ENCODE assay signal across 8 cellular contexts in the genomic region with DNA sequence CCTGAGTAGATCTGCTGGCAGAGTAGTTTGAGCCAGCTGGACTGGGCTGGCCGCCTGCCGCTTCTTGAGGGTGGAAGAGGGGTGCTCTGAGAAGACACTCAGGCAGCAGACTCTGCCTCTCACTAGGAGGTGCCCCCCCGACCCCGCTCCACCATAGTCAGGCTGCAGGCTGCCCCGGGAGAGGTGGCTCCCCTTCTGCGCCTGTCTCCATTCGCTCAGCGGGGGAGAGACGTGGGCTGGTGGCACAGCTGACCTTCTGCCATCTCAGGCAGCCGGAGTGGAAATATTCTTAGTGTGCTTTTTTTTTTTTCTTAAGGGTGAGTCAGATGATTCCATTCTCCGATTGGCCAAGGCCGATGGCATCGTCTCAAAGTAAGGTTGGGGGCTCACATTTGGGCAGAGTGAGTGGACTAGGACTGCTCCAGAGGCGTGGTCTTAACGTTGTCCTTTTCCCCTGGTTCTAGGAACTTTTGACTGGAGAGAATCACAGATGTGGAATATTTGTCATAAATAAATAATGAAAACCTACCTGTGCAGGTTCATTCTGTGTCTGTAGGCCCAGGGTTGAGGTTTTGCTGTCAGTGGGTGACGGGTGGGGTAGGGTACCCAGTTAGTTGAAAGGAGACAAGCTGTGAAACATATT. TPM values are rescaled to one million over a fixed set of nuclear protein-coding genes. Genes with fewer than 3 reads are reported as not detected.
DNase-seq lines count a peak whose midpoint lies in the region.

No MANE protein-coding gene starts in this region.

- H3K36me3 ChIP-seq in iPS-20b (ENCODE audit: insufficient read depth, low read depth, low read length), result peaks cover 32% of the 10 kb centered on the region
- H3K36me3 ChIP-seq in stomach smooth muscle (ENCODE audit: control insufficient read depth in 2 of 2, insufficient read depth in 2 of 2, low read length in 2 of 2), result peaks cover 15 to 29% of the 10 kb centered on the region in 2 donors

- peak overlapping the region; percentile 86 for H3K27ac ChIP-seq in iPS-20b (ENCODE audit: low read length)
- H3K27ac ChIP-seq in stomach smooth muscle (ENCODE audit: low read length), result no peak overlapping the region

- no peaks in the 10 kb centered on the region for H3K27me3 Mint-ChIP-seq in activated T-helper 2 cell treated with anti-CD3 and anti-CD28 coated beads, Interferon-gamma antibody, Interleukin-2, Interleukin-4, amounts not matched to agents 10 μg/mL and 5 μg/mL and 100 μg/mL, durations not matched to agents 14 hours and 24 hours and 36 hours (ENCODE audit: low read depth)

- H3K4me1 Mint-ChIP-seq in activated T-helper 2 cell treated with anti-CD3 and anti-CD28 coated beads, Interferon-gamma antibody, Interleukin-2, Interleukin-4, amounts not matched to agents 10 μg/mL and 5 μg/mL and 100 μg/mL, durations not matched to agents 14 hours and 24 hours and 36 hours (ENCODE audit: low read depth), result peaks cover 18% of the 10 kb centered on the region

- H3K9me3 Mint-ChIP-seq in activated T-helper 2 cell treated with anti-CD3 and anti-CD28 coated beads, Interferon-gamma antibody, Interleukin-2, Interleukin-4, amounts not matched to agents 10 μg/mL and 5 μg/mL and 100 μg/mL, durations not matched to agents 14 hours and 24 hours and 36 hours, result no peaks in the 10 kb centered on the region

- H3K4me3 ChIP-seq in iPS-20b (ENCODE audit: low read length) (peak overlapping the region; percentile 100), stomach smooth muscle (ENCODE audit: low read length in 2 of 2) (peak overlapping the region; percentile 95)

- H3K4me1 ChIP-seq in iPS-20b (ENCODE audit: insufficient read depth, low read length), result no peaks in the 10 kb centered on the region; the same call in 1 of the 2 replicates
- peaks cover 20% of the 10 kb centered on the region for H3K4me1 ChIP-seq in stomach smooth muscle (ENCODE audit: control insufficient read depth, insufficient read depth, low read length)

- H3K9me3 ChIP-seq in iPS-20b (ENCODE audit: insufficient read depth, low read depth, low read length) (no peaks in the 10 kb centered on the region), stomach smooth muscle (ENCODE audit: control insufficient read depth in 2 of 2, low read length in 2 of 2) (no peaks in the 10 kb centered on the region)

- peak; percentile 33 for DNase-seq in activated CD4-positive, alpha-beta T cell treated with anti-CD3 and anti-CD28 coated beads for 48 hours
- no peak for DNase-seq in activated CD4-positive, alpha-beta T cell treated with anti-CD3 and anti-CD28 coated beads for 1 hour
- no peak for DNase-seq in activated T-helper 2 cell treated with anti-CD3 and anti-CD28 coated beads, Interferon-gamma antibody, Interleukin-2, Interleukin-4, amounts not matched to agents 10 μg/mL and 5 μg/mL and 100 μg/mL, durations not matched to agents 14 hours and 24 hours and 36 hours (ENCODE audit: low spot score)
- DNase-seq in NCI-H187 treated with DMSO at 0.1 percent for 48 hours (lab: John Stamatoyannopoulos, UW) (no peak), DMS53 (lab: John Stamatoyannopoulos, UW) (no peak)
- DNase-seq in stimulated activated CD4-positive, alpha-beta T cell treated with anti-CD3 and anti-CD28 coated beads, Interleukin-4, amount 100 ng/mL, for 1 hour, result no peak

- H3K4me3 Mint-ChIP-seq in activated T-helper 2 cell treated with anti-CD3 and anti-CD28 coated beads, Interferon-gamma antibody, Interleukin-2, Interleukin-4, amounts not matched to agents 10 μg/mL and 5 μg/mL and 100 μg/mL, durations not matched to agents 14 hours and 24 hours and 36 hours (ENCODE audit: low read depth), result peak overlapping the region; percentile 95

- intact Hi-C loops in activated T-helper 2 cell treated with anti-CD3 and anti-CD28 coated beads, Interferon-gamma antibody, Interleukin-2, Interleukin-4, amounts not matched to agents 10 μg/mL and 5 μg/mL and 100 μg/mL, durations not matched to agents 14 hours and 24 hours and 36 hours (cut with micrococcal nuclease), result loop anchor here (5.0 kb wide), 1 partner anchor 151 kb away; a partner anchor contains a TSS

- H3K27ac Mint-ChIP-seq in activated T-helper 2 cell treated with anti-CD3 and anti-CD28 coated beads, Interferon-gamma antibody, Interleukin-2, Interleukin-4, amounts not matched to agents 10 μg/mL and 5 μg/mL and 100 μg/mL, durations not matched to agents 14 hours and 24 hours and 36 hours, result peak overlapping the region; percentile 71

- H3K27me3 ChIP-seq in iPS-20b (ENCODE audit: insufficient read depth, low read length) (no peaks in the 10 kb centered on the region), stomach smooth muscle (ENCODE audit: control insufficient read depth in 1 of 2, insufficient read depth in 2 of 2, low read length in 2 of 2) (no peaks in the 10 kb centered on the region)

- peaks cover 56% of the 10 kb centered on the region for H3K36me3 Mint-ChIP-seq in activated T-helper 2 cell treated with anti-CD3 and anti-CD28 coated beads, Interferon-gamma antibody, Interleukin-2, Interleukin-4, amounts not matched to agents 10 μg/mL and 5 μg/mL and 100 μg/mL, durations not matched to agents 14 hours and 24 hours and 36 hours (ENCODE audit: low read depth)

- H3K9ac ChIP-seq in iPS-20b (ENCODE audit: low read depth, low read length) (peak overlapping the region; percentile 100), stomach smooth muscle (ENCODE audit: low read length in 2 of 2) (peak overlapping the region in 1 of 2 donors; percentile 91)

RNA-seq across cellular contexts. Expression of a gene that starts 1.2 kb away (rescaled TPM):
- total RNA-seq in activated T-helper 2 cell treated with anti-CD3 and anti-CD28 coated beads, Interferon-gamma antibody, Interleukin-2, Interleukin-4, amounts not matched to agents 10 μg/mL and 5 μg/mL and 100 μg/mL, durations not matched to agents 14 hours and 24 hours and 36 hours, result 2,020 and 2,085 TPM in 2 replicates

RNA-seq across cellular contexts. Expression of a gene that starts 19.0 kb away (rescaled TPM):
- 12.5 and 12.6 TPM in 2 replicates for total RNA-seq in activated T-helper 2 cell treated with anti-CD3 and anti-CD28 coated beads, Interferon-gamma antibody, Interleukin-2, Interleukin-4, amounts not matched to agents 10 μg/mL and 5 μg/mL and 100 μg/mL, durations not matched to agents 14 hours and 24 hours and 36 hours

RNA-seq across cellular contexts. Expression of a gene that starts 21.0 kb away (rescaled TPM):
- 3.1 and 3.9 TPM in 2 replicates for total RNA-seq in activated T-helper 2 cell treated with anti-CD3 and anti-CD28 coated beads, Interferon-gamma antibody, Interleukin-2, Interleukin-4, amounts not matched to agents 10 μg/mL and 5 μg/mL and 100 μg/mL, durations not matched to agents 14 hours and 24 hours and 36 hours

RNA-seq across cellular contexts. Expression of a gene that starts 39.2 kb away (rescaled TPM):
- not detected in 2 replicates for total RNA-seq in activated T-helper 2 cell treated with anti-CD3 and anti-CD28 coated beads, Interferon-gamma antibody, Interleukin-2, Interleukin-4, amounts not matched to agents 10 μg/mL and 5 μg/mL and 100 μg/mL, durations not matched to agents 14 hours and 24 hours and 36 hours
